Comparison of ENCODE assay signal across 19 cellular contexts in genomic region chr1:2821373-2821955, GRCh38.
"Had no signal": no experiment of that assay in that cellular context is flagged by ENCODE, and none has a peak within 500 bp of the region (broad histone marks: within the 10 kb centered on the region; RNA-seq: fewer than 3 reads in every experiment).

No MANE protein-coding gene starts in this region.

- H3K9ac ChIP-seq: neural progenitor cell had no signal

- H3K27ac ChIP-seq: heart left ventricle, neural progenitor cell, pancreas, prostate gland, stomach, testis, thyroid gland, transverse colon, upper lobe of left lung, vagina had no signal

- H3K4me3 Mint-ChIP-seq: immature natural killer cell; mesothelial cell of epicardium; naive B cell; natural killer cell; nephron progenitor cell; neural progenitor cell; stimulated activated naive B cell treated with anti-CD40 and anti-IgM and Interleukin-4, amounts not matched to agents 10 μg/mL and 1 μg/mL and 100 μg/mL, for 72 hours had no signal

- H3K9me3 Mint-ChIP-seq: immature natural killer cell; natural killer cell; stimulated activated naive B cell treated with anti-CD40 and anti-IgM and Interleukin-4, amounts not matched to agents 10 μg/mL and 1 μg/mL and 100 μg/mL, for 72 hours had no signal

- DNase-seq: natural killer cell; stimulated activated naive B cell treated with anti-CD40 and anti-IgM and Interleukin-4, amounts not matched to agents 10 μg/mL and 1 μg/mL and 100 μg/mL, for 72 hours had no signal

- H3K27ac Mint-ChIP-seq: immature natural killer cell; mesothelial cell of epicardium; naive B cell; natural killer cell; nephron progenitor cell; neural progenitor cell; stimulated activated naive B cell treated with anti-CD40 and anti-IgM and Interleukin-4, amounts not matched to agents 10 μg/mL and 1 μg/mL and 100 μg/mL, for 72 hours had no signal

- H3K9me3 ChIP-seq: heart left ventricle, pancreas, prostate gland, stomach, testis, thyroid gland, transverse colon, upper lobe of left lung, vagina had no signal

- H3K4me2 ChIP-seq: neural progenitor cell, smooth muscle cell had no signal

- H3K36me3 ChIP-seq: heart left ventricle, neural progenitor cell, pancreas, prostate gland, stomach, thyroid gland, transverse colon, upper lobe of left lung, vagina had no signal

- H3K27me3 ChIP-seq: neural progenitor cell, pancreas, testis, thyroid gland, upper lobe of left lung, vagina had no signal

- H3K4me1 ChIP-seq: neural progenitor cell, pancreas, prostate gland, testis, thyroid gland, transverse colon, vagina had no signal

- H2AFZ ChIP-seq: neural progenitor cell had no signal

- H3K36me3 Mint-ChIP-seq: immature natural killer cell; naive B cell; natural killer cell; neural progenitor cell; stimulated activated naive B cell treated with anti-CD40 and anti-IgM and Interleukin-4, amounts not matched to agents 10 μg/mL and 1 μg/mL and 100 μg/mL, for 72 hours had no signal

- FAIRE-seq: islet of Langerhans, pancreas had no signal

- H3K4me1 Mint-ChIP-seq: immature natural killer cell, mesothelial cell of epicardium, nephron progenitor cell, neural progenitor cell had no signal

- H3K4me3 ChIP-seq: heart left ventricle, lung, neural progenitor cell, pancreas, prostate gland, smooth muscle cell, stomach, testis, thyroid gland, transverse colon, upper lobe of left lung, vagina had no signal
